In the genomic region with DNA sequence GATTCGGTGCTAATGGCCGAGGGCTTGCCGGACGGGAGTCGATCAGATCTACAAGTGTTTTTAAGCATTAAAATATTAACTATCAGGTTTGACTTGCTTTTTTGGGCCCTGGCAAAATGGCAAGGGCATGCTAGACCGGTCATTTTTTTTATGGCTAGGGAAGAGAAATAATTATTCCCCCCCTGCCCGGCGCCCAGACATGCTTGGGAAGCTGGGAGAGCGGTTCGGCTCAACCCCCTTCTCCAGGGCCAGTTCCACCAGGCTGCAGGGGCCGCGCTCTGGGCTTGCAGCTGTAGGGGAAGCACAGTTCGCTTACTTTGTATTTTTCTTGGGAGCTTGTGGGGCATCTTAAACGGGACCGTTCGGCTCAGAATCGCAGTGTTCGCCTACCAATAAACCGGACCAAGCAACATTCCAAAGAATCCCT, we compare ENCODE assay signal across 9 cellular contexts. TPM values are rescaled to one million over a fixed set of nuclear protein-coding genes. Genes with fewer than 3 reads are reported as not detected.
DNase-seq lines count a peak whose midpoint lies in the region; ATAC-seq and TF ChIP-seq lines count a peak whose summit lies in the region.
"Had no signal": no experiment of that assay in that cellular context is flagged by ENCODE, and none has a peak within 500 bp of the region (broad histone marks: within the 10 kb centered on the region; RNA-seq: fewer than 3 reads in every experiment).

No MANE protein-coding gene starts in this region.

- POLR2A ChIA-PET in activated CD4-positive, alpha-beta T cell treated with anti-CD3 and anti-CD28 coated beads for 36 hours (lab: Charles Lee) = no interaction called here

- H3K4me3 ChIP-seq in colonic mucosa = peak overlapping the region; percentile 59
- peak overlapping the region; percentile 75 to 85 for H3K4me3 ChIP-seq in tibial artery

- H3K9me3 ChIP-seq in colonic mucosa (no peaks in the 10 kb centered on the region), tibial artery (no peaks in the 10 kb centered on the region)

- peaks cover 62% of the 10 kb centered on the region for H3K27me3 Mint-ChIP-seq in activated CD4-positive, alpha-beta T cell treated with anti-CD3 and anti-CD28 coated beads for 36 hours
- peaks cover 33% of the 10 kb centered on the region for H3K27me3 Mint-ChIP-seq in memory B cell

- no peak overlapping the region for H3K27ac Mint-ChIP-seq in activated CD4-positive, alpha-beta T cell treated with anti-CD3 and anti-CD28 coated beads for 36 hours
- H3K27ac Mint-ChIP-seq in memory B cell = no peak overlapping the region

- peaks cover 35% of the 10 kb centered on the region for H3K4me1 Mint-ChIP-seq in activated CD4-positive, alpha-beta T cell treated with anti-CD3 and anti-CD28 coated beads for 36 hours
- peaks cover 13% of the 10 kb centered on the region for H3K4me1 Mint-ChIP-seq in memory B cell

- H3K4me3 Mint-ChIP-seq in activated CD4-positive, alpha-beta T cell treated with anti-CD3 and anti-CD28 coated beads for 36 hours = peak overlapping the region; percentile 56
- peak overlapping the region; percentile 84 for H3K4me3 Mint-ChIP-seq in memory B cell

- DNase-seq in activated CD4-positive, alpha-beta T cell treated with anti-CD3 and anti-CD28 coated beads for 36 hours = no peak
- DNase-seq in activated CD4-positive, alpha-beta T cell treated with anti-CD3 and anti-CD28 coated beads, Interleukin-2, amount 50 U/mL, for 1 hour = no peak
- DNase-seq in colonic mucosa (peak; percentile 51), memory B cell (ENCODE audit: low spot score in 2 of 2) (peak in 1 of 2 donors; percentile 11), tibial artery (peak; percentile 44 to 73), NCI-H774 (lab: John Stamatoyannopoulos, UW) (no peak), HuH-7.5 (ENCODE audit: low spot score) (no peak)
- no peak for DNase-seq in activated CD8-positive, alpha-beta memory T cell treated with anti-CD3 and anti-CD28 coated beads, Interleukin-2, amount 50 U/mL, for 4 hours
- DNase-seq: NK-92 treated with Interleukin-12 subunit alpha and Interleukin-12 subunit beta, amount 100 ng/mL, for 24 hours had no signal

- peak overlapping the region; percentile 90 to 96 for H3K9ac ChIP-seq in colonic mucosa (ENCODE audit: low read depth in 2 of 2, low read length in 2 of 2)

- H3K27me3 ChIP-seq in colonic mucosa = no peaks in the 10 kb centered on the region
- no peaks in the 10 kb centered on the region for H3K27me3 ChIP-seq in tibial artery

- CTCF ChIA-PET in activated CD4-positive, alpha-beta T cell treated with anti-CD3 and anti-CD28 coated beads for 36 hours (lab: Charles Lee) = no interaction called here

- H3K9me3 Mint-ChIP-seq in activated CD4-positive, alpha-beta T cell treated with anti-CD3 and anti-CD28 coated beads for 36 hours (ENCODE audit: low read depth) = no peaks in the 10 kb centered on the region
- H3K9me3 Mint-ChIP-seq in memory B cell = no peaks in the 10 kb centered on the region

- ATAC-seq in activated CD4-positive, alpha-beta T cell treated with anti-CD3 and anti-CD28 coated beads for 36 hours = no peak
- ATAC-seq in memory B cell (ENCODE audit: low read depth) = no peak

- intact Hi-C loops in activated CD4-positive, alpha-beta T cell treated with anti-CD3 and anti-CD28 coated beads for 36 hours (cut with DNase I, micrococcal nuclease) = loop anchor here in 1 of 2 experiments (10.0 kb wide), 1 partner anchor 428 kb away; no protein-coding TSS in a partner anchor
- intact Hi-C loops in colonic mucosa (cut with DNase I) = loop anchor here (10.0 kb wide), 1 partner anchor 142 kb away; no protein-coding TSS in a partner anchor
- intact Hi-C loops in tibial artery (cut with DNase I; ENCODE audit: low total_unique reads) = loop anchor here (10.0 kb wide), 3 partner anchors 72 to 432 kb away; no protein-coding TSS in a partner anchor

- H3K27ac ChIP-seq in colonic mucosa (peak overlapping the region; percentile 96), tibial artery (peak overlapping the region; percentile 95 to 96)

- no peak for TF ChIP-seq CTCF in colonic mucosa (IDR thresholded peaks at IDR 0.05)
- TF ChIP-seq CTCF in tibial artery (IDR thresholded peaks at IDR 0.05) = no peak

- H3K36me3 ChIP-seq in colonic mucosa = no peaks in the 10 kb centered on the region
- H3K36me3 ChIP-seq in tibial artery = no peaks in the 10 kb centered on the region

- H3K4me1 ChIP-seq in colonic mucosa = peaks cover 11% of the 10 kb centered on the region
- H3K4me1 ChIP-seq in tibial artery = peaks cover 0 to 61% (median 33%) of the 10 kb centered on the region in 4 donors

- no peaks in the 10 kb centered on the region for H3K36me3 Mint-ChIP-seq in activated CD4-positive, alpha-beta T cell treated with anti-CD3 and anti-CD28 coated beads for 36 hours (ENCODE audit: low read depth)
- no peaks in the 10 kb centered on the region for H3K36me3 Mint-ChIP-seq in memory B cell

RNA-seq across cellular contexts. Expression of gene TCF7L2, which starts 3.0 kb away (rescaled TPM):
- 1 to 10 TPM in 1 of 2 experiments, under 1 TPM in 1; 0.87 to 1.7 TPM for total RNA-seq in activated CD4-positive, alpha-beta T cell treated with anti-CD3 and anti-CD28 coated beads for 36 hours
- 10 to 100 TPM; 65.1 to 98.9 TPM for total RNA-seq in colonic mucosa

Comparison
In these comparisons a context has a peak if more than half of its experiments do, and no peak if none do; other contexts are left out.
1. DNase-seq: peak in colonic mucosa (single experiment) and tibial artery (2 of 2); none in activated CD4-positive, alpha-beta T cell treated with anti-CD3 and anti-CD28 coated beads for 36 hours (single experiment), activated CD4-positive, alpha-beta T cell treated with anti-CD3 and anti-CD28 coated beads, Interleukin-2, amount 50 U/mL, for 1 hour (single experiment), NCI-H774 (single experiment), activated CD8-positive, alpha-beta memory T cell treated with anti-CD3 and anti-CD28 coated beads, Interleukin-2, amount 50 U/mL, for 4 hours (single experiment) and HuH-7.5 (single experiment).
2. RNA of gene TCF7L2, which starts 3.0 kb away (total RNA-seq): 65.1 to 98.9 TPM in colonic mucosa; 0.87 to 1.7 TPM in activated CD4-positive, alpha-beta T cell treated with anti-CD3 and anti-CD28 coated beads for 36 hours; every median in the first group is over 10 times any median in the second.